In genomic region chr10:58573970-58574538, GRCh38 we compare ENCODE assay signal across 17 cellular contexts.
DNase-seq lines count a peak whose midpoint lies in the region; ATAC-seq and TF ChIP-seq lines count a peak whose summit lies in the region.
"Had no signal": no experiment of that assay in that cellular context is flagged by ENCODE, and none has a peak within 500 bp of the region (broad histone marks: within the 10 kb centered on the region; RNA-seq: fewer than 3 reads in every experiment).

No MANE protein-coding gene starts in this region.

- H3K27ac ChIP-seq in left ventricle myocardium inferior (replicated peaks) (peak overlapping the region; percentile 14), heart left ventricle (peak overlapping the region in 3 of 12 donors; percentile 16 to 27 (median 26))
- H3K27ac ChIP-seq: SK-N-MC had no signal

- H3K4me3 ChIP-seq in left ventricle myocardium inferior: no peak overlapping the region
- no peak overlapping the region for H3K4me3 ChIP-seq in heart left ventricle
- H3K4me3 ChIP-seq in fibroblast of pulmonary artery (replicated peaks; ENCODE audit: low read depth, low read length): no peak overlapping the region
- H3K4me3 ChIP-seq: HAP-1, SK-N-MC had no signal

- 66 to 84% (median 72%) methylated on average over 3 of the region's 3 CpGs for WGBS in heart left ventricle, 4 donors

- no peak for TF ChIP-seq POLR2A in heart left ventricle (IDR thresholded peaks at IDR 0.05)

- H3K36me3 ChIP-seq in left ventricle myocardium inferior (no peaks in the 10 kb centered on the region), heart left ventricle (no peaks in the 10 kb centered on the region)
- H3K36me3 ChIP-seq: HAP-1 had no signal

- TF ChIP-seq CTCF in left ventricle myocardium inferior (IDR thresholded peaks at IDR 0.05; ENCODE audit: borderline replicate concordance): no peak
- TF ChIP-seq CTCF in heart left ventricle (IDR thresholded peaks at IDR 0.05): no peak
- no peak for TF ChIP-seq CTCF in fibroblast of pulmonary artery (IDR thresholded peaks at IDR 0.05; ENCODE audit: low read length, missing control alignments)

- H3K9me3 ChIP-seq in left ventricle myocardium inferior (replicated peaks): peaks cover 23% of the 10 kb centered on the region
- peaks cover 0 to 21% (median 0%) of the 10 kb centered on the region in 12 donors for H3K9me3 ChIP-seq in heart left ventricle
- H3K9me3 ChIP-seq: HAP-1 had no signal

- DNase-seq in left ventricle myocardium inferior: no peak
- DNase-seq in heart left ventricle: no peak
- peak; percentile 75 for DNase-seq in RPMI7951 (ENCODE audit: low read depth)
- DNase-seq in fibroblast of pulmonary artery (ENCODE audit: low read depth): peak; percentile 31
- DNase-seq in stromal cell of bone marrow (ENCODE audit: low read depth): peak; percentile 38
- no peak for DNase-seq in NCI-H1436 (lab: John Stamatoyannopoulos, UW)
- DNase-seq: activated CD4-positive, alpha-beta T cell treated with anti-CD3 and anti-CD28 coated beads, Interleukin-2, amount 50 U/mL, for 48 hours; activated naive CD4-positive, alpha-beta T cell treated with Interleukin-2 at 50 U/mL for 16 hours; CD8-positive, alpha-beta T cell; central memory CD4-positive, alpha-beta T cell; NCI-H1694; NCI-H446; stimulated activated naive CD4-positive, alpha-beta T cell had no signal

- no peaks in the 10 kb centered on the region for H3K4me1 ChIP-seq in left ventricle myocardium inferior
- peaks cover 0 to 48% (median 8%) of the 10 kb centered on the region in 12 donors for H3K4me1 ChIP-seq in heart left ventricle

- intact Hi-C loops in left ventricle myocardium inferior (cut with micrococcal nuclease) (no loop called here), heart left ventricle (cut with DNase I) (no loop called here)

- H3K27me3 ChIP-seq in left ventricle myocardium inferior (ENCODE audit: low read depth): no peaks in the 10 kb centered on the region
- peaks cover 0 to 3% (median 0%) of the 10 kb centered on the region in 9 donors for H3K27me3 ChIP-seq in heart left ventricle

- ATAC-seq in heart left ventricle (no peak), HG02642 (IDR thresholded peaks at IDR 0.05; ENCODE audit: poor library complexity, unreplicated experiment) (no peak), HG02938 (IDR thresholded peaks at IDR 0.05; ENCODE audit: unreplicated experiment) (no peak)
- ATAC-seq: CD8-positive, alpha-beta T cell had no signal

Comparison
In these comparisons a context has a peak if more than half of its experiments do, and no peak if none do; other contexts are left out.
1. DNase-seq: peak in RPMI7951 (single experiment), fibroblast of pulmonary artery (single experiment) and stromal cell of bone marrow (single experiment); none in left ventricle myocardium inferior (single experiment), heart left ventricle (0 of 5) and NCI-H1436 (single experiment).